ENCODE assay signal across 1 cellular context in genomic region chr3:72143322-72143721, GRCh38.
TF ChIP-seq lines count a peak whose summit lies in the region.

No MANE protein-coding gene starts in this region.

TF ChIP-seq in K562, 482 proteins besides CTCF, POLR2A, EP300 and RAD21 (continued from another document and continues in another):
- no peak; the same call in 1 of the 2 replicates for TF ChIP-seq FOXM1 (IDR thresholded peaks at IDR 0.05; ENCODE audit: low read depth)
- no peak for TF ChIP-seq FOXM1 (CRISPR knock-in tag; IDR thresholded peaks at IDR 0.05; ENCODE audit: low read depth)
- TF ChIP-seq ZNF239 (CRISPR knock-in tag; IDR thresholded peaks at IDR 0.05): no peak
- TF ChIP-seq THAP12 (CRISPR knock-in tag; IDR thresholded peaks at IDR 0.05): no peak
- no peak for TF ChIP-seq ETV5 (CRISPR knock-in tag; IDR thresholded peaks at IDR 0.05; ENCODE audit: low read depth)
- TF ChIP-seq MED1 (CRISPR knock-in tag; IDR thresholded peaks at IDR 0.05; ENCODE audit: borderline replicate concordance): no peak
- no peak for TF ChIP-seq SAFB (IDR thresholded peaks at IDR 0.05; ENCODE audit: borderline replicate concordance, low read depth, low read length)
- TF ChIP-seq HES1 (IDR thresholded peaks at IDR 0.05; ENCODE audit: low read depth): no peak
- peak; percentile 93 for TF ChIP-seq BACH1 (tag; IDR thresholded peaks at IDR 0.05)
- peak; percentile 48 for TF ChIP-seq EP400 (IDR thresholded peaks at IDR 0.05)
- no peak for TF ChIP-seq MCM3 (IDR thresholded peaks at IDR 0.05)
- 0 out of 2 replicates have a peak, but pooled peaks have one; percentile 27 for TF ChIP-seq NFIX (CRISPR knock-in tag; IDR thresholded peaks at IDR 0.05; ENCODE audit: low read depth)
- TF ChIP-seq SREBF2 (CRISPR knock-in tag; IDR thresholded peaks at IDR 0.05): no peak
- peak; percentile 75 for TF ChIP-seq SMAD4 (CRISPR knock-in tag; conservative IDR thresholded peaks at IDR 0.05)
- TF ChIP-seq SRSF7 (optimal IDR thresholded peaks at IDR 0.05; ENCODE audit: low read depth, low read length): no peak
- TF ChIP-seq MAFK (IDR thresholded peaks at IDR 0.05; ENCODE audit: low read length): peak; percentile 74
- TF ChIP-seq, protein P1, sequence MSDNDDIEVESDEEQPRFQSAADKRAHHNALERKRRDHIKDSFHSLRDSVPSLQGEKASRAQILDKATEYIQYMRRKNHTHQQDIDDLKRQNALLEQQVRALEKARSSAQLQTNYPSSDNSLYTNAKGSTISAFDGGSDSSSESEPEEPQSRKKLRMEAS (CRISPR knock-in tag; IDR thresholded peaks at IDR 0.05): peak; percentile 53
- TF ChIP-seq E4F1 (CRISPR knock-in tag; IDR thresholded peaks at IDR 0.05; ENCODE audit: borderline replicate concordance): no peak
- TF ChIP-seq SIX5 (IDR thresholded peaks at IDR 0.05; ENCODE audit: borderline replicate concordance in 1 of 2, insufficient read depth in 1 of 2, low read depth in 1 of 2, low read length in 2 of 2): no peak
- TF ChIP-seq RHOXF2B (CRISPR knock-in tag; conservative IDR thresholded peaks at IDR 0.05): no peak
- no peak for TF ChIP-seq POLR2G (IDR thresholded peaks at IDR 0.05; ENCODE audit: low read depth, low read length)
- TF ChIP-seq IRF9 (tag; IDR thresholded peaks at IDR 0.05): no peak
- TF ChIP-seq ZNF76 (CRISPR knock-in tag; IDR thresholded peaks at IDR 0.05; ENCODE audit: borderline replicate concordance): peak; percentile 68; the same call in 1 of the 2 replicates
- no peak for TF ChIP-seq SOX6 (IDR thresholded peaks at IDR 0.05)
- no peak for TF ChIP-seq ZNF274 (IDR thresholded peaks at IDR 0.05; ENCODE audit: borderline replicate concordance, low read depth, low read length)
- no peak for TF ChIP-seq ASH1L (IDR thresholded peaks at IDR 0.05; ENCODE audit: borderline replicate concordance, low read depth, partially characterized antibody)
- no peak for TF ChIP-seq ZNF146 (CRISPR knock-in tag; IDR thresholded peaks at IDR 0.05; ENCODE audit: unreplicated experiment)
- peak; percentile 91; the same call in 1 of the 2 replicates for TF ChIP-seq HDAC2 (IDR thresholded peaks at IDR 0.05)
- 0 out of 2 replicates have a peak, but pooled peaks have one; percentile 41 for TF ChIP-seq ZNF766 (CRISPR knock-in tag; conservative IDR thresholded peaks at IDR 0.05)
- no peak for TF ChIP-seq ZNF644 (tag; IDR thresholded peaks at IDR 0.05; ENCODE audit: low read depth)
- TF ChIP-seq RBM39 (optimal IDR thresholded peaks at IDR 0.05; ENCODE audit: low read depth, low read length): no peak
- TF ChIP-seq NCOR1 (IDR thresholded peaks at IDR 0.05): no peak
- TF ChIP-seq, protein P2, sequence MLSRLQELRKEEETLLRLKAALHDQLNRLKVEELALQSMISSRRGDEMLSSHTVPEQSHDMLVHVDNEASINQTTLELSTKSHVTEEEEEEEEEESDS (CRISPR knock-in tag; IDR thresholded peaks at IDR 0.05): no peak
- no peak for TF ChIP-seq ZBED1 (IDR thresholded peaks at IDR 0.05)
- no peak for TF ChIP-seq ZFP36 (IDR thresholded peaks at IDR 0.05; ENCODE audit: low read depth, low read length, partially characterized antibody)
- TF ChIP-seq ZNF174 (CRISPR knock-in tag; IDR thresholded peaks at IDR 0.05): no peak
- no peak for TF ChIP-seq ELF1 (tag; IDR thresholded peaks at IDR 0.05)
- TF ChIP-seq TCFL5 (CRISPR knock-in tag; conservative IDR thresholded peaks at IDR 0.05): no peak
- TF ChIP-seq RBM15 (IDR thresholded peaks at IDR 0.05; ENCODE audit: insufficient read depth, low read length): no peak
- no peak for TF ChIP-seq ZNF445 (CRISPR knock-in tag; IDR thresholded peaks at IDR 0.05; ENCODE audit: low read depth)
- no peak for TF ChIP-seq NONO (IDR thresholded peaks at IDR 0.05; ENCODE audit: low read depth in 2 of 2, low read length in 1 of 2)
- TF ChIP-seq GATA2 (CRISPR knock-in tag; IDR thresholded peaks at IDR 0.05): no peak
- no peak for TF ChIP-seq ZNF384 (IDR thresholded peaks at IDR 0.05; ENCODE audit: low read depth, low read length)
- TF ChIP-seq KAT8 (IDR thresholded peaks at IDR 0.05; ENCODE audit: low read depth): no peak
- TF ChIP-seq, protein P3, sequence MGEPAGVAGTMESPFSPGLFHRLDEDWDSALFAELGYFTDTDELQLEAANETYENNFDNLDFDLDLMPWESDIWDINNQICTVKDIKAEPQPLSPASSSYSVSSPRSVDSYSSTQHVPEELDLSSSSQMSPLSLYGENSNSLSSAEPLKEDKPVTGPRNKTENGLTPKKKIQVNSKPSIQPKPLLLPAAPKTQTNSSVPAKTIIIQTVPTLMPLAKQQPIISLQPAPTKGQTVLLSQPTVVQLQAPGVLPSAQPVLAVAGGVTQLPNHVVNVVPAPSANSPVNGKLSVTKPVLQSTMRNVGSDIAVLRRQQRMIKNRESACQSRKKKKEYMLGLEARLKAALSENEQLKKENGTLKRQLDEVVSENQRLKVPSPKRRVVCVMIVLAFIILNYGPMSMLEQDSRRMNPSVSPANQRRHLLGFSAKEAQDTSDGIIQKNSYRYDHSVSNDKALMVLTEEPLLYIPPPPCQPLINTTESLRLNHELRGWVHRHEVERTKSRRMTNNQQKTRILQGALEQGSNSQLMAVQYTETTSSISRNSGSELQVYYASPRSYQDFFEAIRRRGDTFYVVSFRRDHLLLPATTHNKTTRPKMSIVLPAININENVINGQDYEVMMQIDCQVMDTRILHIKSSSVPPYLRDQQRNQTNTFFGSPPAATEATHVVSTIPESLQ (CRISPR knock-in tag; IDR thresholded peaks at IDR 0.05): no peak
- TF ChIP-seq MEIS2 (IDR thresholded peaks at IDR 0.05; ENCODE audit: partially characterized antibody): no peak
- TF ChIP-seq SFPQ (IDR thresholded peaks at IDR 0.05; ENCODE audit: low read depth, low read length): no peak
- no peak for TF ChIP-seq HDAC8 (tag; IDR thresholded peaks at IDR 0.05)
- no peak for TF ChIP-seq CEBPG (CRISPR knock-in tag; IDR thresholded peaks at IDR 0.05)
- no peak for TF ChIP-seq CEBPG (tag; conservative IDR thresholded peaks at IDR 0.05 in 1 of 2, IDR thresholded peaks at IDR 0.05 in 1 of 2)
- TF ChIP-seq XRCC5 (IDR thresholded peaks at IDR 0.05; ENCODE audit: low read depth, low read length): no peak
- no peak; a peak in 1 of 4 replicates for TF ChIP-seq NRF1 (conservative IDR thresholded peaks at IDR 0.05 in 1 of 2, IDR thresholded peaks at IDR 0.05 in 1 of 2)
- no peak for TF ChIP-seq FIP1L1 (IDR thresholded peaks at IDR 0.05; ENCODE audit: low read depth, low read length, poor library complexity, severe bottlenecking)
- TF ChIP-seq, protein P4, sequence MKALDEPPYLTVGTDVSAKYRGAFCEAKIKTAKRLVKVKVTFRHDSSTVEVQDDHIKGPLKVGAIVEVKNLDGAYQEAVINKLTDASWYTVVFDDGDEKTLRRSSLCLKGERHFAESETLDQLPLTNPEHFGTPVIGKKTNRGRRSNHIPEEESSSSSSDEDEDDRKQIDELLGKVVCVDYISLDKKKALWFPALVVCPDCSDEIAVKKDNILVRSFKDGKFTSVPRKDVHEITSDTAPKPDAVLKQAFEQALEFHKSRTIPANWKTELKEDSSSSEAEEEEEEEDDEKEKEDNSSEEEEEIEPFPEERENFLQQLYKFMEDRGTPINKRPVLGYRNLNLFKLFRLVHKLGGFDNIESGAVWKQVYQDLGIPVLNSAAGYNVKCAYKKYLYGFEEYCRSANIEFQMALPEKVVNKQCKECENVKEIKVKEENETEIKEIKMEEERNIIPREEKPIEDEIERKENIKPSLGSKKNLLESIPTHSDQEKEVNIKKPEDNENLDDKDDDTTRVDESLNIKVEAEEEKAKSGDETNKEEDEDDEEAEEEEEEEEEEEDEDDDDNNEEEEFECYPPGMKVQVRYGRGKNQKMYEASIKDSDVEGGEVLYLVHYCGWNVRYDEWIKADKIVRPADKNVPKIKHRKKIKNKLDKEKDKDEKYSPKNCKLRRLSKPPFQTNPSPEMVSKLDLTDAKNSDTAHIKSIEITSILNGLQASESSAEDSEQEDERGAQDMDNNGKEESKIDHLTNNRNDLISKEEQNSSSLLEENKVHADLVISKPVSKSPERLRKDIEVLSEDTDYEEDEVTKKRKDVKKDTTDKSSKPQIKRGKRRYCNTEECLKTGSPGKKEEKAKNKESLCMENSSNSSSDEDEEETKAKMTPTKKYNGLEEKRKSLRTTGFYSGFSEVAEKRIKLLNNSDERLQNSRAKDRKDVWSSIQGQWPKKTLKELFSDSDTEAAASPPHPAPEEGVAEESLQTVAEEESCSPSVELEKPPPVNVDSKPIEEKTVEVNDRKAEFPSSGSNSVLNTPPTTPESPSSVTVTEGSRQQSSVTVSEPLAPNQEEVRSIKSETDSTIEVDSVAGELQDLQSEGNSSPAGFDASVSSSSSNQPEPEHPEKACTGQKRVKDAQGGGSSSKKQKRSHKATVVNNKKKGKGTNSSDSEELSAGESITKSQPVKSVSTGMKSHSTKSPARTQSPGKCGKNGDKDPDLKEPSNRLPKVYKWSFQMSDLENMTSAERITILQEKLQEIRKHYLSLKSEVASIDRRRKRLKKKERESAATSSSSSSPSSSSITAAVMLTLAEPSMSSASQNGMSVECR (CRISPR knock-in tag; IDR thresholded peaks at IDR 0.05): no peak
- no peak for TF ChIP-seq PURB (CRISPR knock-in tag; IDR thresholded peaks at IDR 0.05; ENCODE audit: low read depth)
- no peak for TF ChIP-seq NFIC (IDR thresholded peaks at IDR 0.05)
- no peak for TF ChIP-seq IRF2 (CRISPR knock-in tag; IDR thresholded peaks at IDR 0.05)
- TF ChIP-seq, protein P5, sequence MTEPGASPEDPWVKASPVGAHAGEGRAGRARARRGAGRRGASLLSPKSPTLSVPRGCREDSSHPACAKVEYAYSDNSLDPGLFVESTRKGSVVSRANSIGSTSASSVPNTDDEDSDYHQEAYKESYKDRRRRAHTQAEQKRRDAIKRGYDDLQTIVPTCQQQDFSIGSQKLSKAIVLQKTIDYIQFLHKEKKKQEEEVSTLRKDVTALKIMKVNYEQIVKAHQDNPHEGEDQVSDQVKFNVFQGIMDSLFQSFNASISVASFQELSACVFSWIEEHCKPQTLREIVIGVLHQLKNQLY (CRISPR knock-in tag; conservative IDR thresholded peaks at IDR 0.05): no peak
- TF ChIP-seq CAMTA2 (CRISPR knock-in tag; conservative IDR thresholded peaks at IDR 0.05): no peak
- TF ChIP-seq SRSF1 (IDR thresholded peaks at IDR 0.05; ENCODE audit: low read depth, low read length): no peak
- no peak for TF ChIP-seq ZNF197 (CRISPR knock-in tag; IDR thresholded peaks at IDR 0.05; ENCODE audit: low read depth)
- TF ChIP-seq TARDBP (IDR thresholded peaks at IDR 0.05): no peak
